In genomic region chr16:27485811-27486210, GRCh38 we compare ENCODE assay signal across 28 cellular contexts.
"Had no signal": no experiment of that assay in that cellular context is flagged by ENCODE, and none has a peak within 500 bp of the region (broad histone marks: within the 10 kb centered on the region; RNA-seq: fewer than 3 reads in every experiment).

No MANE protein-coding gene starts in this region.

- H3K27me3 ChIP-seq: neural progenitor cell, ovary, right lobe of liver, sigmoid colon, suprapubic skin, testis, tibial artery, transverse colon, upper lobe of right lung, uterus had no signal

- H3K36me3 ChIP-seq: neural progenitor cell, ovary, uterus had no signal

- ATAC-seq: naive thymus-derived CD8-positive, alpha-beta T cell; natural killer cell treated with Interleukin-12 subunit alpha and Interleukin-12 subunit beta and Interleukin-15 and Interleukin-18, amount 100 ng/mL, for 72 hours; psoas muscle; right cardiac atrium; right lobe of liver; stimulated activated memory B cell treated with anti-CD40 and anti-IgM and Interleukin-4, amounts not matched to agents 10 μg/mL and 1 μg/mL and 100 μg/mL, for 72 hours; stimulated activated naive CD8-positive, alpha-beta T cell treated with anti-CD3 and anti-CD28 coated beads, Interleukin-15, amount 100 ng/mL, for 72 hours; stimulated activated naive CD8-positive, alpha-beta T cell treated with anti-CD3 and anti-CD28 coated beads, Interleukin-15, Interleukin-2, amounts not matched to agents 100 U/mL and 50 U/mL, for 24 hours; upper lobe of right lung had no signal

- H3K4me1 Mint-ChIP-seq: naive thymus-derived CD8-positive, alpha-beta T cell; neural progenitor cell; stimulated activated memory B cell treated with anti-CD40 and anti-IgM and Interleukin-4, amounts not matched to agents 10 μg/mL and 1 μg/mL and 100 μg/mL, for 72 hours; stimulated activated naive CD8-positive, alpha-beta T cell treated with anti-CD3 and anti-CD28 coated beads, Interleukin-15, amount 100 ng/mL, for 72 hours had no signal

- H3K9me3 ChIP-seq: ovary, psoas muscle, right lobe of liver, sigmoid colon, suprapubic skin, testis, tibial artery, transverse colon, upper lobe of right lung, uterus had no signal

- H3K27ac Mint-ChIP-seq: naive B cell; neural progenitor cell; stimulated activated memory B cell treated with anti-CD40 and anti-IgM and Interleukin-4, amounts not matched to agents 10 μg/mL and 1 μg/mL and 100 μg/mL, for 72 hours; type B pancreatic cell had no signal

- H3K4me1 ChIP-seq: neural progenitor cell, parathyroid adenoma, sigmoid colon, suprapubic skin, testis, tibial artery, transverse colon, upper lobe of right lung, uterus had no signal

- H3K4me3 ChIP-seq: neural progenitor cell, ovary, psoas muscle, right lobe of liver, sigmoid colon, suprapubic skin, testis, tibial artery, transverse colon, upper lobe of right lung, uterus had no signal

- H3K9me3 Mint-ChIP-seq: naive B cell; naive thymus-derived CD8-positive, alpha-beta T cell; natural killer cell treated with Interleukin-12 subunit alpha and Interleukin-12 subunit beta and Interleukin-15 and Interleukin-18, amount 100 ng/mL, for 72 hours; neural progenitor cell; stimulated activated memory B cell treated with anti-CD40 and anti-IgM and Interleukin-4, amounts not matched to agents 10 μg/mL and 1 μg/mL and 100 μg/mL, for 72 hours; stimulated activated naive CD8-positive, alpha-beta T cell treated with anti-CD3 and anti-CD28 coated beads, Interleukin-15, amount 100 ng/mL, for 72 hours; type B pancreatic cell had no signal

- H3K27me3 Mint-ChIP-seq: naive B cell; naive thymus-derived CD8-positive, alpha-beta T cell; natural killer cell treated with Interleukin-12 subunit alpha and Interleukin-12 subunit beta and Interleukin-15 and Interleukin-18, amount 100 ng/mL, for 72 hours; stimulated activated memory B cell treated with anti-CD40 and anti-IgM and Interleukin-4, amounts not matched to agents 10 μg/mL and 1 μg/mL and 100 μg/mL, for 72 hours; stimulated activated naive CD8-positive, alpha-beta T cell treated with anti-CD3 and anti-CD28 coated beads, Interleukin-15, amount 100 ng/mL, for 72 hours; type B pancreatic cell had no signal

- DNase-seq: naive B cell; naive thymus-derived CD8-positive, alpha-beta T cell; occipital lobe; ovary; psoas muscle; right cardiac atrium; right lobe of liver; sigmoid colon; small intestine; stimulated activated CD4-positive, alpha-beta T cell treated with anti-CD3 and anti-CD28 coated beads, Interleukin-12 subunit alpha, Interleukin-12 subunit beta, amount 100 ng/mL, for 4 hours; stimulated activated CD4-positive, alpha-beta T cell treated with anti-CD3 and anti-CD28 coated beads, Interleukin-1b, Interleukin-23, amount 100 ng/mL, for 48 hours; stimulated activated CD4-positive, alpha-beta T cell treated with anti-CD3 and anti-CD28 coated beads, Interleukin-4, amount 100 ng/mL, for 1 hour; stimulated activated CD4-positive, alpha-beta T cell treated with anti-CD3 and anti-CD28 coated beads, Interleukin-4, amount 100 ng/mL, for 4 hours; stimulated activated CD8-positive, alpha-beta memory T cell treated with anti-CD3 and anti-CD28 coated beads, Interleukin-4, amount 100 ng/mL, for 48 hours; stimulated activated naive CD4-positive, alpha-beta T cell; stimulated activated naive CD8-positive, alpha-beta T cell treated with anti-CD3 and anti-CD28 coated beads, Interleukin-15, amount 100 ng/mL, for 72 hours; stimulated activated naive CD8-positive, alpha-beta T cell treated with anti-CD3 and anti-CD28 coated beads, Interleukin-15, Interleukin-2, amounts not matched to agents 100 U/mL and 50 U/mL, for 24 hours; testis; tibial artery; transverse colon; upper lobe of right lung; uterus had no signal

- H3K4me3 Mint-ChIP-seq: naive B cell; naive thymus-derived CD8-positive, alpha-beta T cell; natural killer cell treated with Interleukin-12 subunit alpha and Interleukin-12 subunit beta and Interleukin-15 and Interleukin-18, amount 100 ng/mL, for 72 hours; neural progenitor cell; stimulated activated memory B cell treated with anti-CD40 and anti-IgM and Interleukin-4, amounts not matched to agents 10 μg/mL and 1 μg/mL and 100 μg/mL, for 72 hours; stimulated activated naive CD8-positive, alpha-beta T cell treated with anti-CD3 and anti-CD28 coated beads, Interleukin-15, amount 100 ng/mL, for 72 hours; type B pancreatic cell had no signal

- H3K27ac ChIP-seq: neural progenitor cell, ovary, parathyroid adenoma, psoas muscle, right lobe of liver, sigmoid colon, suprapubic skin, tibial artery, transverse colon, upper lobe of right lung, uterus had no signal
